8 cellular contexts compared by ENCODE assay signal in the genomic region with DNA sequence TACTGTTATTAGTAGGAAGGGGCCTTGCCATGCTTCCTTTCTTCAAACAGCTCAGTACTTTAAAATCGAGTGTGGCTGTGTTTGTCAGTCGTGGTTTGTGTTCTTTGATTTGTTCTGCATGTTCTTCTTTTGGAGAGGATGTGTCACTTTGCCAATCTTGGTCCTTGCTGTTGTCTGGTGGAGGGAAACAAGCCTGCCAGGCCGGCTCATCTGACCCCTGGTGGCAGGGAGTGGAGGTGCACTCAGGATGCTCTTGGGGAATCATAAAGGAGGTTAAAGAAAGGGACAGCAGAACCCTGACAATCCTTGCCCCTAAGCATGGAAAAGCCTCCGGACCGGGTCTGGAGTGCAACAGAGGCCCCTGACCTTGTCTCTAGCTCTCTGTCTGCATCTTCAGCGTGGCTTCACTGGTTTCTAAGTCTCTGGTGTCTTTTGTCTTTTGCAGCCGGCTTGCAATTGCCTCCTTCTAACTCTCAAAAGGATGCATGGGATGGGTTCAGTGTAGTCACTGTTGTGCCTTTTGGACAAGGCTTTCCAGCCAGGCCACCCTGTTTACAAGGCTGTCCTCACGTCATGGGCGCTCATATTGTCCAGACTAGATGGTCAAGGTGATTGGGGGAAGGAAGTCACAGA.
DNase-seq lines count a peak whose midpoint lies in the region; ATAC-seq and TF ChIP-seq lines count a peak whose summit lies in the region.

No MANE protein-coding gene starts in this region.

- no peaks in the 10 kb centered on the region for H3K36me3 Mint-ChIP-seq in Calu3 (ENCODE audit: insufficient read depth, unreplicated experiment)

- H3K4me1 ChIP-seq in RWPE2 (ENCODE audit: insufficient read depth, poor library complexity, severe bottlenecking), result peaks cover 6% of the 10 kb centered on the region
- no peaks in the 10 kb centered on the region for H3K4me1 ChIP-seq in gastroesophageal sphincter

- H3K27me3 ChIP-seq in RWPE2 (ENCODE audit: insufficient read depth, poor library complexity, severe bottlenecking), result no peaks in the 10 kb centered on the region
- no peaks in the 10 kb centered on the region for H3K27me3 ChIP-seq in gastroesophageal sphincter

- no peak for TF ChIP-seq EP300 in gastroesophageal sphincter (IDR thresholded peaks at IDR 0.05)

- H3K9me3 ChIP-seq in RWPE2 (ENCODE audit: severe bottlenecking), result no peaks in the 10 kb centered on the region
- no peaks in the 10 kb centered on the region for H3K9me3 ChIP-seq in gastroesophageal sphincter

- TF ChIP-seq CTCF in Calu3 (IDR thresholded peaks at IDR 0.05; ENCODE audit: unreplicated experiment) (peak; percentile 99), RWPE2 (IDR thresholded peaks at IDR 0.05; ENCODE audit: poor library complexity, severe bottlenecking) (peak; percentile 89), gastroesophageal sphincter (IDR thresholded peaks at IDR 0.05) (peak; percentile 80 to 89 (median 82))

- no peaks in the 10 kb centered on the region for H3K9me3 Mint-ChIP-seq in Calu3 (ENCODE audit: low read depth, unreplicated experiment)

- intact Hi-C loops in Calu3 (cut with micrococcal nuclease; ENCODE audit: unreplicated experiment) (loop anchor here (1.0 kb wide), 1 partner anchor 113 kb away; no protein-coding TSS in a partner anchor), posterior cingulate gyrus (cut with DNase I) (loop anchor here (2.0 kb wide), 1 partner anchor 112 kb away; no protein-coding TSS in a partner anchor)

- TF ChIP-seq POLR2A in gastroesophageal sphincter (IDR thresholded peaks at IDR 0.05), result no peak

- H3K36me3 ChIP-seq in RWPE2 (ENCODE audit: low read depth), result no peaks in the 10 kb centered on the region
- H3K36me3 ChIP-seq in gastroesophageal sphincter, result no peaks in the 10 kb centered on the region

- H3K27ac ChIP-seq in RWPE2 (ENCODE audit: poor library complexity, severe bottlenecking) (no peak overlapping the region), gastroesophageal sphincter (no peak overlapping the region)

- ATAC-seq in GM19455 (IDR thresholded peaks at IDR 0.05; ENCODE audit: unreplicated experiment) (peak; percentile 89), HG03571 (IDR thresholded peaks at IDR 0.05; ENCODE audit: unreplicated experiment) (peak; percentile 96), RWPE2 (ENCODE audit: low read depth) (peak; percentile 69; the same call in 2 of the 3 replicates), gastroesophageal sphincter (peak; percentile 66)

- CTCF ChIA-PET in Calu3 (lab: Charles Lee), result no interaction called here

- no peaks in the 10 kb centered on the region for H3K27me3 Mint-ChIP-seq in Calu3 (ENCODE audit: unreplicated experiment)

- H3K4me3 ChIP-seq in RWPE2 (ENCODE audit: severe bottlenecking), result no peak overlapping the region
- H3K4me3 ChIP-seq in gastroesophageal sphincter, result no peak overlapping the region

- H3K27ac Mint-ChIP-seq in Calu3 (ENCODE audit: unreplicated experiment), result no peak overlapping the region

- H3K4me1 Mint-ChIP-seq in Calu3 (ENCODE audit: low read depth, unreplicated experiment), result peaks cover 6% of the 10 kb centered on the region

- H3K4me3 Mint-ChIP-seq in Calu3 (ENCODE audit: low read depth, unreplicated experiment), result no peak overlapping the region

- WGBS in gastroesophageal sphincter (ENCODE audit: low coverage in 1 of 2), 2 donors, result 26% methylated on average over 2 to 7 of the region's 9 CpGs

- no TSS peak for BruUV-seq in Calu3 (replicated peaks; lab: Mats Ljungman, UMichigan)

- DNase-seq in Calu3, result peak; percentile 86
- no peak for DNase-seq in RWPE2 (ENCODE audit: low spot score)
- DNase-seq in activated T-helper 9 cell treated with anti-CD3 and anti-CD28 coated beads, Interleukin-2, amount 50 U/mL, for 16 hours (ENCODE audit: low read depth), result peak; percentile 41
- DNase-seq in posterior cingulate gyrus, result peak; percentile 38 to 96 (median 73)
- DNase-seq in ureter (ENCODE audit: low spot score), result peak; percentile 69
